Comparison of ENCODE assay signal across 6 cellular contexts in genomic region chr4:4028752-4029151, GRCh38.
A peak's percentile ranks its signal among the peaks of the same experiment; 100 is the strongest.
DNase-seq lines count a peak whose midpoint lies in the region; TF ChIP-seq lines count a peak whose summit lies in the region.
"Not testable (repeated sequence)": the region's sequence is repeated elsewhere in the genome, so short reads cannot be mapped to it uniquely, and the experiment has no call there.

No MANE protein-coding gene starts in this region.

- H3K9me3 ChIP-seq in MM.1S (replicated peaks; ENCODE audit: insufficient read depth, low read length), result not testable (repeated sequence)

- in situ Hi-C loops in GM13976 (cut with MboI; ENCODE audit: low sequenced_read_pairs, unreplicated experiment), result not testable (repeated sequence)

- not testable (repeated sequence) for H3K27me3 ChIP-seq in MM.1S (replicated peaks; ENCODE audit: insufficient read depth, low read length)

- H3K4me2 ChIP-seq in MM.1S (ENCODE audit: low read depth, low read length), result not testable (repeated sequence)

- H3K79me2 ChIP-seq in MM.1S (ENCODE audit: low read length), result not testable (repeated sequence)

- not testable (repeated sequence) for H3K9me2 ChIP-seq in MM.1S (replicated peaks; ENCODE audit: insufficient read depth, low read length)

- not testable (repeated sequence) for TF ChIP-seq CTCF in GM13976 (IDR thresholded peaks at IDR 0.05; ENCODE audit: borderline replicate concordance, control extremely low read depth, extremely low read depth, insufficient read depth, missing control alignments); GM20000 (IDR thresholded peaks at IDR 0.05; ENCODE audit: extremely low read depth, missing control alignments); MM.1S (IDR thresholded peaks at IDR 0.05; ENCODE audit: low read length)

- H4K20me1 ChIP-seq in MM.1S (ENCODE audit: insufficient read depth, low read length), result not testable (repeated sequence)

- peak overlapping the region; percentile 26; the same call in 1 of the 2 replicates for H3K9ac ChIP-seq in MM.1S (ENCODE audit: low read length)

- DNase-seq in DMS 273 treated with DMSO at 0.1 percent for 48 hours (lab: John Stamatoyannopoulos, UW), result peak; percentile 45
- peak; percentile 23 for DNase-seq in GM13976 (ENCODE audit: low spot score)
- DNase-seq in GM20000 (ENCODE audit: low spot score), result peak; percentile 28
- DNase-seq in MM.1S, result peak; percentile 79
- peak; percentile 35 to 76 for DNase-seq in NCI-H524 (lab: John Stamatoyannopoulos, UW)
- peak; percentile 31 for DNase-seq in RPMI8226

- peaks cover 30% of the 10 kb centered on the region for H3K4me1 ChIP-seq in MM.1S (ENCODE audit: low read length)

- H3K4me3 ChIP-seq in MM.1S (ENCODE audit: low read length), result not testable (repeated sequence)

- H2AFZ ChIP-seq in MM.1S (ENCODE audit: low read length), result not testable (repeated sequence)

- peak overlapping the region; percentile 75 for H3K27ac ChIP-seq in MM.1S (ENCODE audit: low read length)

- not testable (repeated sequence) for H3K36me3 ChIP-seq in MM.1S (replicated peaks; ENCODE audit: insufficient read depth, low read length)

- peaks cover 19% of the 10 kb centered on the region for H3F3A ChIP-seq in MM.1S (ENCODE audit: insufficient read depth, low read length)

Comparison
In these comparisons a context has a peak if more than half of its experiments do, and no peak if none do; other contexts are left out.
1. DNase-seq: peak in every context shown above with its lines; median percentile 79 in MM.1S; 56 in NCI-H524; 45 in DMS 273 treated with DMSO at 0.1 percent for 48 hours; 31 in RPMI8226; 28 in GM20000; 23 in GM13976.